Comparison of ENCODE assay signal across 8 cellular contexts in genomic region chr1:38872401-38873026, GRCh38. TPM values are rescaled to one million over a fixed set of nuclear protein-coding genes. Genes with fewer than 3 reads are reported as not detected.
DNase-seq lines count a peak whose midpoint lies in the region; ATAC-seq and TF ChIP-seq lines count a peak whose summit lies in the region.

No MANE protein-coding gene starts in this region.

- peaks cover 5% of the 10 kb centered on the region for H3K36me3 Mint-ChIP-seq in T-helper 1 cell treated with Interleukin-12 subunit alpha and Interleukin-12 subunit beta and Interleukin-4 antibody, amounts not matched to agents 30 μg/mL and 1 μg/mL, for 36 hours (ENCODE audit: low read depth)

- DNase-seq in ACHN (peak; percentile 24), coronary artery (ENCODE audit: low spot score) (no peak), mesenchymal stem cell (peak; percentile 47), superior temporal gyrus (ENCODE audit: extremely low spot score) (peak; percentile 17), HuH-7 (ENCODE audit: low spot score) (no peak)

- no peak overlapping the region for H4K91ac ChIP-seq in mesenchymal stem cell (ENCODE audit: low read length)

- no peaks in the 10 kb centered on the region for H3K27me3 ChIP-seq in mesenchymal stem cell (ENCODE audit: control insufficient read depth in 1 of 2, insufficient read depth in 1 of 2, low read length in 2 of 2)

- H3K4me3 ChIP-seq in coronary artery (peak overlapping the region; percentile 85), mesenchymal stem cell (ENCODE audit: insufficient read depth in 1 of 2, low read depth in 1 of 2, low read length in 2 of 2) (peak overlapping the region; percentile 88 to 96)

- no peak for TF ChIP-seq CTCF in coronary artery (IDR thresholded peaks at IDR 0.05)

- peak overlapping the region; percentile 77 for H2AFZ ChIP-seq in mesenchymal stem cell (ENCODE audit: low read depth, low read length)

- H3K18ac ChIP-seq in mesenchymal stem cell (ENCODE audit: low read depth in 1 of 2, low read length in 2 of 2), result peak overlapping the region in 1 of 2 experiments; percentile 56

- H3K27me3 Mint-ChIP-seq in T-helper 1 cell treated with Interleukin-12 subunit alpha and Interleukin-12 subunit beta and Interleukin-4 antibody, amounts not matched to agents 30 μg/mL and 1 μg/mL, for 36 hours (ENCODE audit: low read depth), result no peaks in the 10 kb centered on the region

- peak overlapping the region in 1 of 2 experiments; percentile 98 for H3K14ac ChIP-seq in mesenchymal stem cell (ENCODE audit: low read length in 2 of 2)

- peak overlapping the region; percentile 93 for H3K4me2 ChIP-seq in mesenchymal stem cell (ENCODE audit: low read length, poor library complexity, severe bottlenecking)

- H3K4me1 Mint-ChIP-seq in T-helper 1 cell treated with Interleukin-12 subunit alpha and Interleukin-12 subunit beta and Interleukin-4 antibody, amounts not matched to agents 30 μg/mL and 1 μg/mL, for 36 hours (ENCODE audit: low read depth), result peaks cover 20% of the 10 kb centered on the region

- no peak overlapping the region for H2BK15ac ChIP-seq in mesenchymal stem cell (ENCODE audit: low read depth, poor library complexity, severe bottlenecking)

- peaks cover 2% of the 10 kb centered on the region for H3K4me1 ChIP-seq in mesenchymal stem cell (ENCODE audit: control insufficient read depth, insufficient read depth, low read depth, low read length)

- H3K27ac ChIP-seq in coronary artery (peak overlapping the region in 1 of 2 donors; percentile 71), mesenchymal stem cell (ENCODE audit: low read length, poor library complexity, severe bottlenecking) (no peak overlapping the region)

- peaks cover 0 to 9% of the 10 kb centered on the region in 2 experiments for H3K36me3 ChIP-seq in mesenchymal stem cell (ENCODE audit: control insufficient read depth in 1 of 2, insufficient read depth in 2 of 2, low read depth in 1 of 2, low read length in 2 of 2)

- H3K4ac ChIP-seq in mesenchymal stem cell (ENCODE audit: low read depth in 1 of 2, low read length in 2 of 2), result peak overlapping the region in 1 of 2 experiments; percentile 50

- H3K27ac Mint-ChIP-seq in T-helper 1 cell treated with Interleukin-12 subunit alpha and Interleukin-12 subunit beta and Interleukin-4 antibody, amounts not matched to agents 30 μg/mL and 1 μg/mL, for 36 hours, result peak overlapping the region; percentile 81

- H2BK5ac ChIP-seq in mesenchymal stem cell (ENCODE audit: low read depth, low read length, poor library complexity, severe bottlenecking), result no peak overlapping the region

- peak overlapping the region in 1 of 2 experiments; percentile 72 for H3K23ac ChIP-seq in mesenchymal stem cell (ENCODE audit: low read length in 2 of 2)

- ATAC-seq in GM19023 (IDR thresholded peaks at IDR 0.05; ENCODE audit: unreplicated experiment) (peak; percentile 15), HG03196 (IDR thresholded peaks at IDR 0.05; ENCODE audit: unreplicated experiment) (peak; percentile 29)

- in situ Hi-C loops in ACHN (cut with HindIII; ENCODE audit: low pct_ligation_motif_present, low pct_unique_long_range_greater_than_20kb, low sequenced_read_pairs), result no loop called here

- peak overlapping the region; percentile 89 for H3K4me3 Mint-ChIP-seq in T-helper 1 cell treated with Interleukin-12 subunit alpha and Interleukin-12 subunit beta and Interleukin-4 antibody, amounts not matched to agents 30 μg/mL and 1 μg/mL, for 36 hours

- H2BK120ac ChIP-seq in mesenchymal stem cell (ENCODE audit: low read depth, low read length), result no peak overlapping the region

- peak overlapping the region; percentile 42 for H4K8ac ChIP-seq in mesenchymal stem cell (ENCODE audit: low read length)

- no peak overlapping the region for H2BK12ac ChIP-seq in mesenchymal stem cell (ENCODE audit: low read length in 2 of 2)

- no peak overlapping the region for H2AK5ac ChIP-seq in mesenchymal stem cell (ENCODE audit: low read length, severe bottlenecking)

- no peaks in the 10 kb centered on the region for H3K9me3 ChIP-seq in mesenchymal stem cell (ENCODE audit: control insufficient read depth, low read length)

- no peaks in the 10 kb centered on the region for H3K9me3 Mint-ChIP-seq in T-helper 1 cell treated with Interleukin-12 subunit alpha and Interleukin-12 subunit beta and Interleukin-4 antibody, amounts not matched to agents 30 μg/mL and 1 μg/mL, for 36 hours

- peak overlapping the region; percentile 89 for H3K9ac ChIP-seq in mesenchymal stem cell (ENCODE audit: low read length)

- peaks cover 32% of the 10 kb centered on the region for H3K79me1 ChIP-seq in mesenchymal stem cell (replicated peaks; ENCODE audit: low read length, poor library complexity, severe bottlenecking)

- 1% methylated on average over 23 of the region's 25 CpGs for WGBS in mesenchymal stem cell

RNA-seq across cellular contexts. Expression of gene MYCBP, which starts 0.6 kb away (rescaled TPM):
- 10.1 TPM for polyA plus RNA-seq in mesenchymal stem cell (2013, experiment 1 of 2)
- 10.5 TPM for polyA plus RNA-seq in mesenchymal stem cell (2013, experiment 2 of 2)

RNA-seq across cellular contexts. Expression of gene GJA9, which starts 8.9 kb away (rescaled TPM):
- not detected for polyA plus RNA-seq in mesenchymal stem cell (2013, experiment 1 of 2)
- polyA plus RNA-seq in mesenchymal stem cell (2013, experiment 2 of 2), result not detected

RNA-seq across cellular contexts. Expression of gene RRAGC, which starts 12.9 kb away (rescaled TPM):
- 73.5 TPM for polyA plus RNA-seq in mesenchymal stem cell (2013, experiment 1 of 2)
- polyA plus RNA-seq in mesenchymal stem cell (2013, experiment 2 of 2), result 76.7 TPM

Comparison
In these comparisons a context has a peak if more than half of its experiments do, and no peak if none do; other contexts are left out.
1. DNase-seq: peak in ACHN (single experiment), mesenchymal stem cell (single experiment) and superior temporal gyrus (single experiment); none in coronary artery (single experiment) and HuH-7 (single experiment).